ENCODE assay signal across 8 cellular contexts in the genomic region with DNA sequence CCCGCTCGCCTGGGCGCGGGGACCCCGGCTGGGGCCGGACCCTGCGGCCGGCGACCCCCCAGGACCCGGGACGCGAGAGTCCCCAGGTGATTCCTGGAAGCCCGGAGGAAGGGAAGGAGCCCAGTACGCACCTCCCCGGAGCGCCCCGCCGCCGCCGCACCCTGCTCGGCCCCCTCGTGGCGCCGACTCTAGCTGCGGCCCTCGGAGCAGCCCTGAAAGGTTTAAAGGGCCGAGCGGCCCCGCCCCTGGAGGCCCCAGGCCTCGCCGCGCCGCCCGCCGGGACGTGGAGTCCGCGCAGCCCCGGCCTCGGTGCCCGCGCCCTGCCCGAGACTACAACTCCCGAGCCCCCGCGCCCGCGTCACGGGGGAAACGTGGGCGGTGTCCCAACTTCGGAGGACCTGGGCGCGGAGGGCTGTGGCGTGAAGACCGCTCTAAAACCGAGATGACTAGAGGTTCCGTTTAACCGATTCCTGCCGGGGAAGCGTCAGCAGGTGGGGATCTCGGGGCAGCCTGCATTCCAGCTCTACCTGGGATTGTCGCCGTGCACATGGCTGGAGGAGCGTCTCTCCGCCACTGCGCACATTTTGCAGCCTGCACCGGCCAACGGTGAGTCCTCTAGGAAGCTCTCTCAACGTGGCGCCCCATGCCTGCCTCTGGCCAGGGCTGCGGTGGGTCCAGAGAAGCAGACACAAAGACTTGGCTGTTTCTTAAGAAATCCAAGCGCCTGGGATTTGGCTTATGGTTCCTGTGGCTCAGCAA.
DNase-seq lines count a peak whose midpoint lies in the region; ATAC-seq and TF ChIP-seq lines count a peak whose summit lies in the region.

A gene with protein sequence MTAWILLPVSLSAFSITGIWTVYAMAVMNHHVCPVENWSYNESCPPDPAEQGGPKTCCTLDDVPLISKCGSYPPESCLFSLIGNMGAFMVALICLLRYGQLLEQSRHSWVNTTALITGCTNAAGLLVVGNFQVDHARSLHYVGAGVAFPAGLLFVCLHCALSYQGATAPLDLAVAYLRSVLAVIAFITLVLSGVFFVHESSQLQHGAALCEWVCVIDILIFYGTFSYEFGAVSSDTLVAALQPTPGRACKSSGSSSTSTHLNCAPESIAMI (minus strand): TSS at position 223 of the 759 bp plus-strand sequence. CDS start 750 bp downstream, outside the sequence.

- TF ChIP-seq CTCF in retinal pigment epithelial cell (conservative IDR thresholded peaks at IDR 0.05; ENCODE audit: low read depth, low read length): no peak

- peak; percentile 95 for ATAC-seq in GM18498 (IDR thresholded peaks at IDR 0.05; ENCODE audit: unreplicated experiment)
- ATAC-seq in HG02840 (IDR thresholded peaks at IDR 0.05; ENCODE audit: low FRiP score, unreplicated experiment): peak; percentile 85

- DNase-seq in NCI-H1694 treated with DMSO at 0.1 percent for 48 hours (lab: John Stamatoyannopoulos, UW): peak; percentile 77
- peak; percentile 67 for DNase-seq in T1000 (lab: John Stamatoyannopoulos, UW)
- DNase-seq in astrocyte of the hippocampus (ENCODE audit: low read depth, low spot score): peak; percentile 98
- peak; percentile 87 to 91 for DNase-seq in hippocampal formation (lab: John Stamatoyannopoulos, UW)
- DNase-seq in retinal pigment epithelial cell (ENCODE audit: low read depth): no peak
- DNase-seq in NK-92 (lab: John Stamatoyannopoulos, UW; ENCODE audit: unreplicated experiment): no peak

- peak within 1 kb of the TSS; percentile 90 for H3K4me3 ChIP-seq in retinal pigment epithelial cell (ENCODE audit: low read length)

Comparison
In these comparisons a context has a peak if more than half of its experiments do, and no peak if none do; other contexts are left out.
1. DNase-seq: peak in NCI-H1694 treated with DMSO at 0.1 percent for 48 hours (single experiment), T1000 (single experiment), astrocyte of the hippocampus (single experiment) and hippocampal formation (2 of 2); none in retinal pigment epithelial cell (single experiment) and NK-92 (single experiment).